ENCODE assay signal across 9 cellular contexts in genomic region chr6:80094017-80094416, GRCh38. TPM values are rescaled to one million over a fixed set of nuclear protein-coding genes. Genes with fewer than 3 reads are reported as not detected.
A peak's percentile ranks its signal among the peaks of the same experiment; 100 is the strongest.
DNase-seq lines count a peak whose midpoint lies in the region; ATAC-seq, FAIRE-seq and TF ChIP-seq lines count a peak whose summit lies in the region.
"Had no signal": no experiment of that assay in that cellular context is flagged by ENCODE, and none has a peak within 500 bp of the region (broad histone marks: within the 10 kb centered on the region; RNA-seq: fewer than 3 reads in every experiment).

No MANE protein-coding gene starts in this region.

- no peak overlapping the region for H3K4me3 Mint-ChIP-seq in activated CD4-positive, alpha-beta T cell treated with anti-CD3 and anti-CD28 coated beads, Interleukin-2, amount 10 ng/mL, durations not matched to agents 7 days and 5 days
- H3K4me3 Mint-ChIP-seq: activated naive CD8-positive, alpha-beta T cell had no signal

- no peaks in the 10 kb centered on the region for H3K9me2 ChIP-seq in SU-DHL-6 (replicated peaks; ENCODE audit: insufficient read depth, low read length)

- TF ChIP-seq POLR2A in lower leg skin (IDR thresholded peaks at IDR 0.05): no peak

- H3K9me3 ChIP-seq in SU-DHL-6 (ENCODE audit: insufficient read depth, low read length) (no peaks in the 10 kb centered on the region), thoracic aorta (no peaks in the 10 kb centered on the region)

- no peaks in the 10 kb centered on the region for H3K4me1 ChIP-seq in thoracic aorta (ENCODE audit: control insufficient read depth in 1 of 2, low read depth in 2 of 2)

- H3F3A ChIP-seq in SU-DHL-6 (ENCODE audit: insufficient read depth): no peaks in the 10 kb centered on the region

- peak; percentile 16 for DNase-seq in activated CD4-positive, alpha-beta T cell treated with anti-CD3 and anti-CD28 coated beads, Interleukin-2, amount 10 ng/mL, durations not matched to agents 7 days and 5 days
- no peak for DNase-seq in activated CD4-positive, alpha-beta T cell treated with anti-CD3 and anti-CD28 coated beads, Interleukin-2, amount 50 U/mL, for 48 hours
- peak in 1 of 2 donors; percentile 27 for DNase-seq in frontal cortex (ENCODE audit: low spot score in 2 of 2)
- DNase-seq in thoracic aorta (ENCODE audit: low spot score): no peak
- no peak for DNase-seq in Ammon's horn (ENCODE audit: low spot score)
- no peak for DNase-seq in lower leg skin (ENCODE audit: low spot score in 2 of 2)

- TF ChIP-seq CTCF in SU-DHL-6 (IDR thresholded peaks at IDR 0.05; ENCODE audit: insufficient read depth, low read length, poor library complexity, severe bottlenecking) (peak; percentile 45), thoracic aorta (IDR thresholded peaks at IDR 0.05) (peak; percentile 55), lower leg skin (IDR thresholded peaks at IDR 0.05) (no peak)

- POLR2A ChIA-PET in activated CD4-positive, alpha-beta T cell treated with anti-CD3 and anti-CD28 coated beads, Interleukin-2, amount 10 ng/mL, durations not matched to agents 7 days and 5 days (lab: Charles Lee): no interaction called here

- H3K27me3 ChIP-seq in SU-DHL-6 (ENCODE audit: low read length): no peaks in the 10 kb centered on the region
- H3K27me3 ChIP-seq in thoracic aorta (replicated peaks; ENCODE audit: insufficient read depth): no peaks in the 10 kb centered on the region

- peaks cover 13% of the 10 kb centered on the region for H3K27me3 Mint-ChIP-seq in activated CD4-positive, alpha-beta T cell treated with anti-CD3 and anti-CD28 coated beads, Interleukin-2, amount 10 ng/mL, durations not matched to agents 7 days and 5 days
- H3K27me3 Mint-ChIP-seq: activated naive CD8-positive, alpha-beta T cell had no signal

- FAIRE-seq in frontal cortex (lab: Jason Lieb, UNC): peak; percentile 50

- no peak overlapping the region for H3K4me3 ChIP-seq in SU-DHL-6 (ENCODE audit: insufficient read depth, low read length, poor library complexity, severe bottlenecking)
- H3K4me3 ChIP-seq in thoracic aorta: no peak overlapping the region
- H3K4me3 ChIP-seq in lower leg skin (ENCODE audit: low read depth, poor library complexity, severe bottlenecking): no peak overlapping the region

- H2AFZ ChIP-seq in SU-DHL-6 (ENCODE audit: low read depth, low read length, severe bottlenecking): no peak overlapping the region

- ATAC-seq in HG03175 (IDR thresholded peaks at IDR 0.05; ENCODE audit: unreplicated experiment) (peak; percentile 46), thoracic aorta (ENCODE audit: insufficient number of reproducible peaks, low FRiP score, low read depth) (no peak)

- no peaks in the 10 kb centered on the region for H3K9me3 Mint-ChIP-seq in activated CD4-positive, alpha-beta T cell treated with anti-CD3 and anti-CD28 coated beads, Interleukin-2, amount 10 ng/mL, durations not matched to agents 7 days and 5 days

- peaks cover 10% of the 10 kb centered on the region for H3K4me1 Mint-ChIP-seq in activated CD4-positive, alpha-beta T cell treated with anti-CD3 and anti-CD28 coated beads, Interleukin-2, amount 10 ng/mL, durations not matched to agents 7 days and 5 days

- CTCF ChIA-PET in activated CD4-positive, alpha-beta T cell treated with anti-CD3 and anti-CD28 coated beads, Interleukin-2, amount 10 ng/mL, durations not matched to agents 7 days and 5 days (lab: Charles Lee): no interaction called here

- no peaks in the 10 kb centered on the region for H4K20me1 ChIP-seq in SU-DHL-6 (ENCODE audit: low read depth, low read length)

- H3K9ac ChIP-seq in SU-DHL-6 (ENCODE audit: low read length): no peak overlapping the region

- H3K27ac ChIP-seq in SU-DHL-6 (ENCODE audit: low read depth, low read length): no peak overlapping the region
- no peak overlapping the region for H3K27ac ChIP-seq in thoracic aorta

- H3K36me3 ChIP-seq in SU-DHL-6 (ENCODE audit: low read length) (no peaks in the 10 kb centered on the region), thoracic aorta (no peaks in the 10 kb centered on the region)

- H3K79me2 ChIP-seq in SU-DHL-6 (ENCODE audit: insufficient read depth, low read length): no peaks in the 10 kb centered on the region

- H3K36me3 Mint-ChIP-seq in activated CD4-positive, alpha-beta T cell treated with anti-CD3 and anti-CD28 coated beads, Interleukin-2, amount 10 ng/mL, durations not matched to agents 7 days and 5 days (ENCODE audit: low read depth): no peaks in the 10 kb centered on the region

- H3K4me2 ChIP-seq in SU-DHL-6 (ENCODE audit: low read depth, low read length, poor library complexity, severe bottlenecking): no peak overlapping the region

- 3 to 8% methylated on average over 2 of the region's 2 CpGs for WGBS in lower leg skin, 2 donors

- H3K27ac Mint-ChIP-seq in activated CD4-positive, alpha-beta T cell treated with anti-CD3 and anti-CD28 coated beads, Interleukin-2, amount 10 ng/mL, durations not matched to agents 7 days and 5 days: no peak overlapping the region
- H3K27ac Mint-ChIP-seq: activated naive CD8-positive, alpha-beta T cell had no signal

- intact Hi-C loops in lower leg skin (cut with DNase I; ENCODE audit: low total_unique reads): loop anchor here (10.0 kb wide), 1 partner anchor 149 kb away; the partner anchor contains the start of gene ELOVL4

RNA-seq across cellular contexts. Expression of gene BCKDHB, which starts 12.5 kb away (rescaled TPM):
- 10 to 100 TPM; 16.4 to 18.8 TPM for total RNA-seq in activated CD4-positive, alpha-beta T cell treated with anti-CD3 and anti-CD28 coated beads, Interleukin-2, amount 10 ng/mL, durations not matched to agents 7 days and 5 days
- total RNA-seq in frontal cortex: 14.7 TPM
- 10 to 100 TPM; 14.1 to 22.1 TPM for total RNA-seq in thoracic aorta
- 10 to 100 TPM in 3 of 4 donors, 1 to 10 TPM in 1; 7.8 to 17.1 (median 11.1) TPM for total RNA-seq in lower leg skin

Comparison
In these comparisons a context has a peak if more than half of its experiments do, and no peak if none do; other contexts are left out.
1. CTCF ChIP-seq: peak in SU-DHL-6 (single experiment) and thoracic aorta (single experiment); none in lower leg skin (0 of 3).